37 cellular contexts compared by ENCODE assay signal in the genomic region with DNA sequence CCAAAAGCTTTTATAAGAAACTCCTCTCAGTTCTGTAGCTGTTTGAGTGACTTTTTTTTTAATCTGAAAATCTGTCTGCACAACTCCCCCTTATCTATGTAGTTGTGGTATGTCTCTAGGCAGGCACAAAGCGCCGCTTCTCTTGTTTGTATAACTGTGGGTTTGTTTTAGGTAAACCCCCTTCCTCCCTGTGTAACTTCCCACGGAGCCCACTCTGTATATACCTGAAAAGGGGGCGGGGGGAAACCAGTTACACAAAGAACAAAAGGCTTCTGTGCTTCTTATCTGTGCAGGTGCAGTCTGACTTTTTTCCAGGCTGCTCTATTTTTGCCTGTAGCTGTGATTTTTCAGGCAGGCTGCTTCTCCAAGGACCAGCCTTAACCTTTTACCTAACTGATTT. TPM values are rescaled to one million over a fixed set of nuclear protein-coding genes. Genes with fewer than 3 reads are reported as not detected.
"Had no signal": no experiment of that assay in that cellular context is flagged by ENCODE, and none has a peak within 500 bp of the region (broad histone marks: within the 10 kb centered on the region; RNA-seq: fewer than 3 reads in every experiment).

No MANE protein-coding gene starts in this region.

- H3K9me3 Mint-ChIP-seq: activated naive CD4-positive, alpha-beta T cell treated with anti-CD3 and anti-CD28 coated beads, Interleukin-2, amount 50 U/mL, for 24 hours; activated naive CD8-positive, alpha-beta T cell treated with anti-CD3 and anti-CD28 coated beads for 36 hours had no signal

- ATAC-seq: activated CD4-positive, alpha-beta T cell treated with anti-CD3 and anti-CD28 coated beads for 36 hours; activated CD8-positive, alpha-beta memory T cell treated with anti-CD3 and anti-CD28 coated beads, Interleukin-2, amount 10 ng/mL, durations not matched to agents 7 days and 5 days; activated CD8-positive, alpha-beta T cell treated with anti-CD3 and anti-CD28 coated beads, Interleukin-2, amount 10 ng/mL, durations not matched to agents 7 days and 5 days; activated naive CD8-positive, alpha-beta T cell treated with anti-CD3 and anti-CD28 coated beads, Interleukin-2, amount 50 U/mL, for 24 hours; body of pancreas; gastroesophageal sphincter had no signal

- H3K27ac Mint-ChIP-seq: activated CD4-positive, alpha-beta memory T cell treated with anti-CD3 and anti-CD28 coated beads for 36 hours; activated CD4-positive, alpha-beta T cell treated with anti-CD3 and anti-CD28 coated beads for 36 hours; activated CD4-positive, alpha-beta T cell treated with anti-CD3 and anti-CD28 coated beads, Interleukin-2, amount 10 ng/mL, durations not matched to agents 24 days and 14 days; activated CD8-positive, alpha-beta memory T cell treated with anti-CD3 and anti-CD28 coated beads, Interleukin-2, amount 10 ng/mL, durations not matched to agents 7 days and 5 days; activated CD8-positive, alpha-beta T cell treated with anti-CD3 and anti-CD28 coated beads, Interleukin-2, amount 10 ng/mL, durations not matched to agents 7 days and 5 days; activated naive CD4-positive, alpha-beta T cell treated with anti-CD3 and anti-CD28 coated beads for 36 hours; activated naive CD4-positive, alpha-beta T cell treated with anti-CD3 and anti-CD28 coated beads, Interleukin-2, amount 50 U/mL, for 24 hours; activated naive CD8-positive, alpha-beta T cell treated with anti-CD3 and anti-CD28 coated beads for 36 hours; activated naive CD8-positive, alpha-beta T cell treated with anti-CD3 and anti-CD28 coated beads, Interleukin-2, amount 50 U/mL, for 24 hours; activated T-helper 1 cell treated with anti-CD3 and anti-CD28 coated beads, Interleukin-12 subunit alpha, Interleukin-12 subunit beta, Interleukin-2, Interleukin-4 antibody, amounts not matched to agents 30 ng/mL and 10 ng/mL and 1 ng/mL, durations not matched to agents 14 hours and 24 hours and 36 hours; activated T-helper 2 cell treated with anti-CD3 and anti-CD28 coated beads, Interferon-gamma antibody, Interleukin-2, Interleukin-4, amounts not matched to agents 10 μg/mL and 5 μg/mL and 100 μg/mL, durations not matched to agents 14 hours and 24 hours and 36 hours had no signal

- H3K27ac ChIP-seq: adrenal gland, body of pancreas, colonic mucosa, epithelial cell of prostate, esophagus squamous epithelium, gastroesophageal sphincter had no signal

- H3K4me3 ChIP-seq: adrenal gland, body of pancreas, colonic mucosa, esophagus squamous epithelium, gastroesophageal sphincter had no signal

- H3K4me1 ChIP-seq: adrenal gland, body of pancreas, colonic mucosa, esophagus squamous epithelium, gastroesophageal sphincter had no signal

- H3K27me3 Mint-ChIP-seq: activated CD4-positive, alpha-beta memory T cell treated with anti-CD3 and anti-CD28 coated beads for 36 hours; activated CD4-positive, alpha-beta T cell treated with anti-CD3 and anti-CD28 coated beads for 36 hours; activated CD4-positive, alpha-beta T cell treated with anti-CD3 and anti-CD28 coated beads, Interleukin-2, amount 10 ng/mL, durations not matched to agents 24 days and 14 days; activated CD8-positive, alpha-beta memory T cell treated with anti-CD3 and anti-CD28 coated beads, Interleukin-2, amount 10 ng/mL, durations not matched to agents 7 days and 5 days; activated naive CD4-positive, alpha-beta T cell treated with anti-CD3 and anti-CD28 coated beads, Interleukin-2, amount 50 U/mL, for 24 hours; activated naive CD8-positive, alpha-beta T cell treated with anti-CD3 and anti-CD28 coated beads for 36 hours; activated naive CD8-positive, alpha-beta T cell treated with anti-CD3 and anti-CD28 coated beads, Interleukin-2, amount 50 U/mL, for 24 hours had no signal

- H3K36me3 ChIP-seq: adrenal gland, colonic mucosa, esophagus squamous epithelium, gastroesophageal sphincter had no signal

- H3K9me3 ChIP-seq: adrenal gland, body of pancreas, colonic mucosa, esophagus squamous epithelium, gastroesophageal sphincter had no signal

- H3K4me3 Mint-ChIP-seq: activated CD4-positive, alpha-beta memory T cell treated with anti-CD3 and anti-CD28 coated beads for 36 hours; activated CD4-positive, alpha-beta T cell treated with anti-CD3 and anti-CD28 coated beads for 36 hours; activated CD4-positive, alpha-beta T cell treated with anti-CD3 and anti-CD28 coated beads, Interleukin-2, amount 10 ng/mL, durations not matched to agents 24 days and 14 days; activated CD8-positive, alpha-beta memory T cell treated with anti-CD3 and anti-CD28 coated beads, Interleukin-2, amount 10 ng/mL, durations not matched to agents 7 days and 5 days; activated CD8-positive, alpha-beta T cell treated with anti-CD3 and anti-CD28 coated beads, Interleukin-2, amount 10 ng/mL, durations not matched to agents 7 days and 5 days; activated naive CD4-positive, alpha-beta T cell treated with anti-CD3 and anti-CD28 coated beads for 36 hours; activated naive CD4-positive, alpha-beta T cell treated with anti-CD3 and anti-CD28 coated beads, Interleukin-2, amount 50 U/mL, for 24 hours; activated naive CD8-positive, alpha-beta T cell treated with anti-CD3 and anti-CD28 coated beads for 36 hours; activated naive CD8-positive, alpha-beta T cell treated with anti-CD3 and anti-CD28 coated beads, Interleukin-2, amount 50 U/mL, for 24 hours; activated T-helper 1 cell treated with anti-CD3 and anti-CD28 coated beads, Interleukin-12 subunit alpha, Interleukin-12 subunit beta, Interleukin-2, Interleukin-4 antibody, amounts not matched to agents 30 ng/mL and 10 ng/mL and 1 ng/mL, durations not matched to agents 14 hours and 24 hours and 36 hours had no signal

- H3K4me1 Mint-ChIP-seq: activated CD4-positive, alpha-beta T cell treated with anti-CD3 and anti-CD28 coated beads for 36 hours; activated CD4-positive, alpha-beta T cell treated with anti-CD3 and anti-CD28 coated beads, Interleukin-2, amount 10 ng/mL, durations not matched to agents 24 days and 14 days; activated CD8-positive, alpha-beta memory T cell treated with anti-CD3 and anti-CD28 coated beads, Interleukin-2, amount 10 ng/mL, durations not matched to agents 7 days and 5 days; activated naive CD4-positive, alpha-beta T cell treated with anti-CD3 and anti-CD28 coated beads, Interleukin-2, amount 50 U/mL, for 24 hours; activated naive CD8-positive, alpha-beta T cell treated with anti-CD3 and anti-CD28 coated beads for 36 hours; activated naive CD8-positive, alpha-beta T cell treated with anti-CD3 and anti-CD28 coated beads, Interleukin-2, amount 50 U/mL, for 24 hours had no signal

- DNase-seq: activated CD4-positive, alpha-beta memory T cell treated with anti-CD3 and anti-CD28 coated beads for 36 hours; activated CD4-positive, alpha-beta T cell treated with anti-CD3 and anti-CD28 coated beads for 36 hours; activated CD4-positive, alpha-beta T cell treated with anti-CD3 and anti-CD28 coated beads, Interleukin-2, amount 10 ng/mL, durations not matched to agents 24 days and 14 days; activated CD4-positive, CD25-positive, alpha-beta regulatory T cell; activated CD4-positive, CD25-positive, alpha-beta regulatory T cell treated with anti-CD3 and anti-CD28 coated beads, Interleukin-2, amount 50 U/mL, for 72 hours; activated CD8-positive, alpha-beta memory T cell treated with anti-CD3 and anti-CD28 coated beads, Interleukin-2, amount 10 ng/mL, durations not matched to agents 7 days and 5 days; activated CD8-positive, alpha-beta memory T cell treated with anti-CD3 and anti-CD28 coated beads, Interleukin-2, amount 50 U/mL, for 4 hours; activated CD8-positive, alpha-beta T cell treated with anti-CD3 and anti-CD28 coated beads, Interleukin-2, amount 10 ng/mL, durations not matched to agents 7 days and 5 days; activated effector memory CD4-positive, alpha-beta T cell treated with anti-CD3 and anti-CD28 coated beads, Interleukin-2, amount 50 U/mL, for 16 hours; activated naive CD4-positive, alpha-beta T cell treated with anti-CD3 and anti-CD28 coated beads for 36 hours; activated naive CD8-positive, alpha-beta T cell treated with anti-CD3 and anti-CD28 coated beads for 36 hours; activated naive CD8-positive, alpha-beta T cell treated with anti-CD3 and anti-CD28 coated beads, Interleukin-2, amount 50 U/mL, for 24 hours; activated T-cell treated with anti-CD3 and anti-CD28 coated beads, Interleukin-2, amount 50 U/mL, for 1 hour; activated T-cell treated with anti-CD3 and anti-CD28 coated beads, Interleukin-2, amount 50 U/mL, for 48 hours; adrenal gland; amygdala; aorta; caudate nucleus; colonic mucosa; effector CD8-positive, alpha-beta T cell; esophagus squamous epithelium; foreskin melanocyte; T-helper 2 cell had no signal

- H3K27me3 ChIP-seq: adrenal gland, body of pancreas, colonic mucosa, esophagus squamous epithelium, gastroesophageal sphincter had no signal

- H3K36me3 Mint-ChIP-seq: activated CD4-positive, alpha-beta memory T cell treated with anti-CD3 and anti-CD28 coated beads for 36 hours; activated CD8-positive, alpha-beta memory T cell treated with anti-CD3 and anti-CD28 coated beads, Interleukin-2, amount 10 ng/mL, durations not matched to agents 7 days and 5 days; activated naive CD4-positive, alpha-beta T cell treated with anti-CD3 and anti-CD28 coated beads, Interleukin-2, amount 50 U/mL, for 24 hours; activated naive CD8-positive, alpha-beta T cell treated with anti-CD3 and anti-CD28 coated beads for 36 hours had no signal

RNA-seq across cellular contexts. Expression of gene OR10AG1, which starts 13.2 kb away (rescaled TPM):
- total RNA-seq: activated CD4-positive, alpha-beta memory T cell treated with anti-CD3 and anti-CD28 coated beads for 36 hours; activated CD4-positive, alpha-beta T cell treated with anti-CD3 and anti-CD28 coated beads for 36 hours; activated CD4-positive, alpha-beta T cell treated with anti-CD3 and anti-CD28 coated beads, Interleukin-2, amount 10 ng/mL, durations not matched to agents 24 days and 14 days; activated CD8-positive, alpha-beta memory T cell treated with anti-CD3 and anti-CD28 coated beads for 36 hours; activated CD8-positive, alpha-beta memory T cell treated with anti-CD3 and anti-CD28 coated beads, Interleukin-2, amount 10 ng/mL, durations not matched to agents 7 days and 5 days; activated CD8-positive, alpha-beta T cell treated with anti-CD3 and anti-CD28 coated beads, Interleukin-2, amount 10 ng/mL, durations not matched to agents 7 days and 5 days; activated naive CD4-positive, alpha-beta T cell treated with anti-CD3 and anti-CD28 coated beads for 36 hours; activated naive CD8-positive, alpha-beta T cell treated with anti-CD3 and anti-CD28 coated beads for 36 hours; activated T-helper 1 cell treated with anti-CD3 and anti-CD28 coated beads, Interleukin-12 subunit alpha, Interleukin-12 subunit beta, Interleukin-2, Interleukin-4 antibody, amounts not matched to agents 30 ng/mL and 10 ng/mL and 1 ng/mL, durations not matched to agents 14 hours and 24 hours and 36 hours; activated T-helper 2 cell treated with anti-CD3 and anti-CD28 coated beads, Interferon-gamma antibody, Interleukin-2, Interleukin-4, amounts not matched to agents 10 μg/mL and 5 μg/mL and 100 μg/mL, durations not matched to agents 14 hours and 24 hours and 36 hours; adrenal gland; aorta; body of pancreas; colonic mucosa; dermis microvascular lymphatic vessel endothelial cell; endothelial cell of umbilical vein; esophagus squamous epithelium; fibroblast of lung; fibroblast of villous mesenchyme; gastroesophageal sphincter; glomerular endothelial cell; T-helper 1 cell treated with Interleukin-12 subunit alpha and Interleukin-12 subunit beta and Interleukin-4 antibody, amounts not matched to agents 30 ng/mL and 1 ng/mL, for 36 hours had no signal
- polyA plus RNA-seq: adrenal gland, aorta, endothelial cell of umbilical vein, esophagus, fibroblast of lung had no signal

RNA-seq across cellular contexts. Expression of gene OR5I1, which starts 20.3 kb away (rescaled TPM):
- total RNA-seq: activated CD4-positive, alpha-beta memory T cell treated with anti-CD3 and anti-CD28 coated beads for 36 hours; activated CD4-positive, alpha-beta T cell treated with anti-CD3 and anti-CD28 coated beads for 36 hours; activated CD4-positive, alpha-beta T cell treated with anti-CD3 and anti-CD28 coated beads, Interleukin-2, amount 10 ng/mL, durations not matched to agents 24 days and 14 days; activated CD8-positive, alpha-beta memory T cell treated with anti-CD3 and anti-CD28 coated beads for 36 hours; activated CD8-positive, alpha-beta memory T cell treated with anti-CD3 and anti-CD28 coated beads, Interleukin-2, amount 10 ng/mL, durations not matched to agents 7 days and 5 days; activated CD8-positive, alpha-beta T cell treated with anti-CD3 and anti-CD28 coated beads, Interleukin-2, amount 10 ng/mL, durations not matched to agents 7 days and 5 days; activated naive CD4-positive, alpha-beta T cell treated with anti-CD3 and anti-CD28 coated beads for 36 hours; activated naive CD8-positive, alpha-beta T cell treated with anti-CD3 and anti-CD28 coated beads for 36 hours; activated T-helper 1 cell treated with anti-CD3 and anti-CD28 coated beads, Interleukin-12 subunit alpha, Interleukin-12 subunit beta, Interleukin-2, Interleukin-4 antibody, amounts not matched to agents 30 ng/mL and 10 ng/mL and 1 ng/mL, durations not matched to agents 14 hours and 24 hours and 36 hours; activated T-helper 2 cell treated with anti-CD3 and anti-CD28 coated beads, Interferon-gamma antibody, Interleukin-2, Interleukin-4, amounts not matched to agents 10 μg/mL and 5 μg/mL and 100 μg/mL, durations not matched to agents 14 hours and 24 hours and 36 hours; adrenal gland; aorta; body of pancreas; colonic mucosa; dermis microvascular lymphatic vessel endothelial cell; endothelial cell of umbilical vein; esophagus squamous epithelium; fibroblast of lung; fibroblast of villous mesenchyme; gastroesophageal sphincter; glomerular endothelial cell; T-helper 1 cell treated with Interleukin-12 subunit alpha and Interleukin-12 subunit beta and Interleukin-4 antibody, amounts not matched to agents 30 ng/mL and 1 ng/mL, for 36 hours had no signal
- polyA plus RNA-seq: adrenal gland, aorta, endothelial cell of umbilical vein, esophagus, fibroblast of lung had no signal

RNA-seq across cellular contexts. Expression of gene OR5F1, which starts 37.9 kb away (rescaled TPM):
- total RNA-seq: activated CD4-positive, alpha-beta memory T cell treated with anti-CD3 and anti-CD28 coated beads for 36 hours; activated CD4-positive, alpha-beta T cell treated with anti-CD3 and anti-CD28 coated beads for 36 hours; activated CD4-positive, alpha-beta T cell treated with anti-CD3 and anti-CD28 coated beads, Interleukin-2, amount 10 ng/mL, durations not matched to agents 24 days and 14 days; activated CD8-positive, alpha-beta memory T cell treated with anti-CD3 and anti-CD28 coated beads for 36 hours; activated CD8-positive, alpha-beta memory T cell treated with anti-CD3 and anti-CD28 coated beads, Interleukin-2, amount 10 ng/mL, durations not matched to agents 7 days and 5 days; activated CD8-positive, alpha-beta T cell treated with anti-CD3 and anti-CD28 coated beads, Interleukin-2, amount 10 ng/mL, durations not matched to agents 7 days and 5 days; activated naive CD4-positive, alpha-beta T cell treated with anti-CD3 and anti-CD28 coated beads for 36 hours; activated naive CD8-positive, alpha-beta T cell treated with anti-CD3 and anti-CD28 coated beads for 36 hours; activated T-helper 1 cell treated with anti-CD3 and anti-CD28 coated beads, Interleukin-12 subunit alpha, Interleukin-12 subunit beta, Interleukin-2, Interleukin-4 antibody, amounts not matched to agents 30 ng/mL and 10 ng/mL and 1 ng/mL, durations not matched to agents 14 hours and 24 hours and 36 hours; activated T-helper 2 cell treated with anti-CD3 and anti-CD28 coated beads, Interferon-gamma antibody, Interleukin-2, Interleukin-4, amounts not matched to agents 10 μg/mL and 5 μg/mL and 100 μg/mL, durations not matched to agents 14 hours and 24 hours and 36 hours; adrenal gland; aorta; body of pancreas; colonic mucosa; dermis microvascular lymphatic vessel endothelial cell; endothelial cell of umbilical vein; esophagus squamous epithelium; fibroblast of lung; fibroblast of villous mesenchyme; gastroesophageal sphincter; glomerular endothelial cell; T-helper 1 cell treated with Interleukin-12 subunit alpha and Interleukin-12 subunit beta and Interleukin-4 antibody, amounts not matched to agents 30 ng/mL and 1 ng/mL, for 36 hours had no signal
- polyA plus RNA-seq: adrenal gland, aorta, endothelial cell of umbilical vein, esophagus, fibroblast of lung had no signal

RNA-seq across cellular contexts. Expression of gene OR5W2, which starts 42.1 kb away (rescaled TPM):
- total RNA-seq: activated CD4-positive, alpha-beta memory T cell treated with anti-CD3 and anti-CD28 coated beads for 36 hours; activated CD4-positive, alpha-beta T cell treated with anti-CD3 and anti-CD28 coated beads for 36 hours; activated CD4-positive, alpha-beta T cell treated with anti-CD3 and anti-CD28 coated beads, Interleukin-2, amount 10 ng/mL, durations not matched to agents 24 days and 14 days; activated CD8-positive, alpha-beta memory T cell treated with anti-CD3 and anti-CD28 coated beads for 36 hours; activated CD8-positive, alpha-beta memory T cell treated with anti-CD3 and anti-CD28 coated beads, Interleukin-2, amount 10 ng/mL, durations not matched to agents 7 days and 5 days; activated CD8-positive, alpha-beta T cell treated with anti-CD3 and anti-CD28 coated beads, Interleukin-2, amount 10 ng/mL, durations not matched to agents 7 days and 5 days; activated naive CD4-positive, alpha-beta T cell treated with anti-CD3 and anti-CD28 coated beads for 36 hours; activated naive CD8-positive, alpha-beta T cell treated with anti-CD3 and anti-CD28 coated beads for 36 hours; activated T-helper 1 cell treated with anti-CD3 and anti-CD28 coated beads, Interleukin-12 subunit alpha, Interleukin-12 subunit beta, Interleukin-2, Interleukin-4 antibody, amounts not matched to agents 30 ng/mL and 10 ng/mL and 1 ng/mL, durations not matched to agents 14 hours and 24 hours and 36 hours; activated T-helper 2 cell treated with anti-CD3 and anti-CD28 coated beads, Interferon-gamma antibody, Interleukin-2, Interleukin-4, amounts not matched to agents 10 μg/mL and 5 μg/mL and 100 μg/mL, durations not matched to agents 14 hours and 24 hours and 36 hours; adrenal gland; aorta; body of pancreas; colonic mucosa; dermis microvascular lymphatic vessel endothelial cell; endothelial cell of umbilical vein; esophagus squamous epithelium; fibroblast of lung; fibroblast of villous mesenchyme; gastroesophageal sphincter; glomerular endothelial cell; T-helper 1 cell treated with Interleukin-12 subunit alpha and Interleukin-12 subunit beta and Interleukin-4 antibody, amounts not matched to agents 30 ng/mL and 1 ng/mL, for 36 hours had no signal
- polyA plus RNA-seq: adrenal gland, aorta, endothelial cell of umbilical vein, esophagus, fibroblast of lung had no signal
